ENCODE assay signal across 22 cellular contexts in genomic region chr21:18387994-18388393, GRCh38. TPM values are rescaled to one million over a fixed set of nuclear protein-coding genes. Genes with fewer than 3 reads are reported as not detected.
DNase-seq lines count a peak whose midpoint lies in the region; FAIRE-seq and TF ChIP-seq lines count a peak whose summit lies in the region.
"Had no signal": no experiment of that assay in that cellular context is flagged by ENCODE, and none has a peak within 500 bp of the region (broad histone marks: within the 10 kb centered on the region; RNA-seq: fewer than 3 reads in every experiment).

No MANE protein-coding gene starts in this region.

- H3K27ac Mint-ChIP-seq in H9 (no peak overlapping the region), neural progenitor cell (no peak overlapping the region)
- H3K27ac Mint-ChIP-seq: activated naive CD4-positive, alpha-beta T cell treated with anti-CD3 and anti-CD28 coated beads, Interleukin-2, amount 50 U/mL, for 72 hours; activated T-cell treated with anti-CD3 and anti-CD28 coated beads, Interleukin-2, amount 50 U/mL, for 72 hours had no signal

- H3K23ac ChIP-seq in H9 (ENCODE audit: insufficient read length, low read depth, low read length) = no peak overlapping the region

- no peak overlapping the region for H4K8ac ChIP-seq in H9 (replicated peaks; ENCODE audit: insufficient read length, low read depth, low read length)

- H3K4me1 Mint-ChIP-seq in H9 (peaks cover 4 to 5% of the 10 kb centered on the region in 2 experiments; a peak in 2 of 4 replicates), neural progenitor cell (no peaks in the 10 kb centered on the region)

- H3K4ac ChIP-seq in H9 (ENCODE audit: low read depth, low read length) = no peak overlapping the region

- H2BK20ac ChIP-seq in H9 (ENCODE audit: low read depth, low read length, poor library complexity, severe bottlenecking) = no peak overlapping the region

- no peak overlapping the region for H3K27ac ChIP-seq in H9 (ENCODE audit: insufficient read length, low read depth, low read length)
- no peak overlapping the region for H3K27ac ChIP-seq in SU-DHL-6 (ENCODE audit: low read depth, low read length)
- H3K27ac ChIP-seq in neural progenitor cell = no peak overlapping the region
- no peak overlapping the region for H3K27ac ChIP-seq in spleen
- H3K27ac ChIP-seq: GM23248, sigmoid colon, SJCRH30, tibial nerve had no signal

- no peaks in the 10 kb centered on the region for H3K27me3 ChIP-seq in H9 (ENCODE audit: insufficient read depth, low read length)
- no peaks in the 10 kb centered on the region for H3K27me3 ChIP-seq in SU-DHL-6 (ENCODE audit: low read length)
- no peaks in the 10 kb centered on the region for H3K27me3 ChIP-seq in neural progenitor cell
- no peaks in the 10 kb centered on the region for H3K27me3 ChIP-seq in spleen (replicated peaks in 1 of 7)
- H3K27me3 ChIP-seq: sigmoid colon, SJCRH30, tibial nerve had no signal

- no peak overlapping the region for H3T11ph ChIP-seq in H9 (ENCODE audit: low read length)

- H4K91ac ChIP-seq in H9 (ENCODE audit: insufficient read length, low read depth, low read length) = no peak overlapping the region

- H3K4me1 ChIP-seq in H9 (ENCODE audit: insufficient read depth, low read length) = no peaks in the 10 kb centered on the region
- no peaks in the 10 kb centered on the region for H3K4me1 ChIP-seq in neural progenitor cell
- H3K4me1 ChIP-seq in spleen = no peaks in the 10 kb centered on the region
- H3K4me1 ChIP-seq: sigmoid colon, SJCRH30, tibial nerve had no signal

- H4K5ac ChIP-seq in H9 (ENCODE audit: insufficient read length, low read depth, low read length) = no peak overlapping the region

- H3K9me3 Mint-ChIP-seq in H9 (peaks cover 24 to 25% of the 10 kb centered on the region in 2 experiments), neural progenitor cell (peaks cover 8% of the 10 kb centered on the region)

- no peak overlapping the region for H2AK5ac ChIP-seq in H9 (ENCODE audit: insufficient read length, low read length)

- intact Hi-C loops in spleen (cut with DNase I; ENCODE audit: low total_unique reads) = no loop called here

- no peak for DNase-seq in H9
- DNase-seq in NAMALWA (ENCODE audit: low spot score) = peak; percentile 55
- DNase-seq in neural progenitor cell (ENCODE audit: low spot score) = no peak
- DNase-seq in spleen = no peak
- no peak for DNase-seq in frontal cortex (ENCODE audit: low spot score in 2 of 2)
- no peak for DNase-seq in globus pallidus (ENCODE audit: low spot score)
- DNase-seq: activated CD8-positive, alpha-beta memory T cell treated with anti-CD3 and anti-CD28 coated beads for 24 hours; activated T-cell treated with anti-CD3 and anti-CD28 coated beads, Interleukin-2, amount 50 U/mL, for 72 hours; GM23248; hypothalamus; NCI-H146; NCI-H345; sigmoid colon; SJCRH30; stimulated activated CD4-positive, alpha-beta T cell treated with anti-CD3 and anti-CD28 coated beads, Interleukin-1b, Interleukin-23, amount 100 ng/mL, for 48 hours; stimulated activated naive CD8-positive, alpha-beta T cell treated with anti-CD3 and anti-CD28 coated beads, Interleukin-15, Interleukin-2, amounts not matched to agents 100 U/mL and 50 U/mL, for 24 hours had no signal

- no peaks in the 10 kb centered on the region for H3F3A ChIP-seq in SU-DHL-6 (ENCODE audit: insufficient read depth)
- no peaks in the 10 kb centered on the region for H3F3A ChIP-seq in neural progenitor cell (ENCODE audit: low read depth)

- H3K4me2 ChIP-seq in H9 (ENCODE audit: insufficient read depth, insufficient read length, low read length) (no peak overlapping the region), SU-DHL-6 (ENCODE audit: low read depth, low read length, poor library complexity, severe bottlenecking) (no peak overlapping the region), neural progenitor cell (no peak overlapping the region)

- H4K20me1 ChIP-seq in H9 (ENCODE audit: control insufficient read depth, insufficient read depth, insufficient read length) (no peaks in the 10 kb centered on the region), SU-DHL-6 (ENCODE audit: low read depth, low read length) (no peaks in the 10 kb centered on the region), neural progenitor cell (ENCODE audit: low read depth) (no peaks in the 10 kb centered on the region)

- FAIRE-seq in frontal cortex (lab: Jason Lieb, UNC) = no peak
- FAIRE-seq: astrocyte, keratinocyte had no signal

- TF ChIP-seq CTCF in H9 (conservative IDR thresholded peaks at IDR 0.05) (peak; percentile 52), SU-DHL-6 (IDR thresholded peaks at IDR 0.05; ENCODE audit: insufficient read depth, low read length, poor library complexity, severe bottlenecking) (peak; percentile 31), neural progenitor cell (IDR thresholded peaks at IDR 0.05) (peak; percentile 20), spleen (IDR thresholded peaks at IDR 0.05 in 8 of 11, conservative IDR thresholded peaks at IDR 0.05 in 3 of 11) (no peak)

- no peak overlapping the region for H2BK5ac ChIP-seq in H9 (ENCODE audit: insufficient read length, low read length)

- H2AFZ ChIP-seq in H9 (ENCODE audit: low read length) = no peak overlapping the region
- no peak overlapping the region for H2AFZ ChIP-seq in SU-DHL-6 (ENCODE audit: low read depth, low read length, severe bottlenecking)
- H2AFZ ChIP-seq in neural progenitor cell (replicated peaks) = no peak overlapping the region
- H2AFZ ChIP-seq: GM23248 had no signal

- TF ChIP-seq POLR2A in spleen (IDR thresholded peaks at IDR 0.05) = no peak

- WGBS in H9 (ENCODE audit: extremely low coverage, insufficient read length, low lambda C conversion rate) = no CpG with 5 or more reads among the region's 2 CpGs
- 27 to 35% (median 29%) methylated on average over 2 of the region's 2 CpGs for WGBS in spleen, 5 donors

- H3K23me2 ChIP-seq in H9 (ENCODE audit: insufficient read length, low read depth, low read length, poor library complexity, severe bottlenecking) = no peaks in the 10 kb centered on the region

- H3K27me3 Mint-ChIP-seq in H9 (ENCODE audit: low read depth) = no peaks in the 10 kb centered on the region; the same call in 1 of the 2 replicates
- H3K27me3 Mint-ChIP-seq in neural progenitor cell (ENCODE audit: insufficient read depth, low read depth) = peaks cover 2% of the 10 kb centered on the region

- no peak overlapping the region for H3K14ac ChIP-seq in H9 (ENCODE audit: insufficient read depth, low read length)

- no peak overlapping the region for H3K4me3 ChIP-seq in SU-DHL-6 (ENCODE audit: insufficient read depth, low read length, poor library complexity, severe bottlenecking)
- no peak overlapping the region for H3K4me3 ChIP-seq in neural progenitor cell
- no peak overlapping the region for H3K4me3 ChIP-seq in spleen
- H3K4me3 ChIP-seq: GM23248, sigmoid colon, SJCRH30, tibial nerve had no signal

- H3K56ac ChIP-seq in H9 (ENCODE audit: insufficient read length, low read depth, low read length) = no peak overlapping the region

- H3K9me2 ChIP-seq in SU-DHL-6 (replicated peaks; ENCODE audit: insufficient read depth, low read length) = no peaks in the 10 kb centered on the region

- H3K9ac ChIP-seq in H9 (ENCODE audit: extremely low read depth, insufficient read length, low read length) (no peak overlapping the region), SU-DHL-6 (ENCODE audit: low read length) (no peak overlapping the region), neural progenitor cell (no peak overlapping the region)
- H3K9ac ChIP-seq: GM23248 had no signal

- no peaks in the 10 kb centered on the region for H3K79me2 ChIP-seq in H9 (ENCODE audit: insufficient read depth, low read length)
- no peaks in the 10 kb centered on the region for H3K79me2 ChIP-seq in SU-DHL-6 (ENCODE audit: insufficient read depth, low read length)
- H3K79me2 ChIP-seq in neural progenitor cell (ENCODE audit: low read depth) = no peaks in the 10 kb centered on the region

- no peaks in the 10 kb centered on the region for H3K9me3 ChIP-seq in H9 (ENCODE audit: control insufficient read depth, low read depth, low read length)
- H3K9me3 ChIP-seq in SU-DHL-6 (ENCODE audit: insufficient read depth, low read length) = peaks cover 14% of the 10 kb centered on the region; the same call in 1 of the 2 replicates
- H3K9me3 ChIP-seq in neural progenitor cell (ENCODE audit: low read depth) = no peaks in the 10 kb centered on the region
- peaks cover 0 to 18% (median 4%) of the 10 kb centered on the region in 8 donors for H3K9me3 ChIP-seq in spleen
- H3K9me3 ChIP-seq: SJCRH30 had no signal

- no peak overlapping the region for H2BK15ac ChIP-seq in H9 (ENCODE audit: low read depth, low read length)

- H3K18ac ChIP-seq in H9 (ENCODE audit: insufficient read length, low read depth, low read length) = no peak overlapping the region

- H2BK120ac ChIP-seq in H9 (ENCODE audit: low read depth, low read length, poor library complexity, severe bottlenecking) = no peak overlapping the region

- no peaks in the 10 kb centered on the region for H3K36me3 ChIP-seq in SU-DHL-6 (ENCODE audit: low read length)
- no peaks in the 10 kb centered on the region for H3K36me3 ChIP-seq in neural progenitor cell
- H3K36me3 ChIP-seq in spleen = no peaks in the 10 kb centered on the region
- H3K36me3 ChIP-seq: sigmoid colon, SJCRH30, tibial nerve had no signal

- H2BK12ac ChIP-seq in H9 (ENCODE audit: insufficient read length, low read depth, low read length) = no peak overlapping the region

- peaks cover 15 to 26% (median 19%) of the 10 kb centered on the region in 3 experiments for H3K36me3 Mint-ChIP-seq in H9 (ENCODE audit: insufficient read depth in 1 of 3, low read depth in 3 of 3)
- H3K36me3 Mint-ChIP-seq in neural progenitor cell = peaks cover 2% of the 10 kb centered on the region
- H3K36me3 Mint-ChIP-seq: activated naive CD4-positive, alpha-beta T cell treated with anti-CD3 and anti-CD28 coated beads, Interleukin-2, amount 50 U/mL, for 72 hours had no signal

- H3K4me3 Mint-ChIP-seq in H9 (no peak overlapping the region), neural progenitor cell (no peak overlapping the region)
- H3K4me3 Mint-ChIP-seq: activated T-cell treated with anti-CD3 and anti-CD28 coated beads, Interleukin-2, amount 50 U/mL, for 72 hours had no signal

- H3K79me1 ChIP-seq in H9 (ENCODE audit: insufficient read depth, low read depth, low read length, poor library complexity, severe bottlenecking) = no peaks in the 10 kb centered on the region

RNA-seq across cellular contexts. Expression of gene TMPRSS15, which starts 15.6 kb away (rescaled TPM):
- total RNA-seq in H9 (2021) (not detected in 2 replicates), neural progenitor cell (ENCODE audit: low replicate concordance) (not detected in 2 replicates), spleen (not detected), frontal cortex (not detected)
- polyA plus RNA-seq in spleen = not detected
- total RNA-seq: activated naive CD4-positive, alpha-beta T cell treated with anti-CD3 and anti-CD28 coated beads, Interleukin-2, amount 50 U/mL, for 72 hours; activated T-cell treated with anti-CD3 and anti-CD28 coated beads, Interleukin-2, amount 50 U/mL, for 72 hours; astrocyte; GM23248; lung microvascular endothelial cell; sigmoid colon; SJCRH30; tibial nerve had no signal
- polyA plus RNA-seq: GM23248, keratinocyte, sigmoid colon had no signal

Comparison
In these comparisons a context has a peak if more than half of its experiments do, and no peak if none do; other contexts are left out.
1. CTCF ChIP-seq: peak in H9 (single experiment), SU-DHL-6 (single experiment) and neural progenitor cell (single experiment); none in spleen (0 of 11).